ENCODE assay signal across 15 cellular contexts in the genomic region with DNA sequence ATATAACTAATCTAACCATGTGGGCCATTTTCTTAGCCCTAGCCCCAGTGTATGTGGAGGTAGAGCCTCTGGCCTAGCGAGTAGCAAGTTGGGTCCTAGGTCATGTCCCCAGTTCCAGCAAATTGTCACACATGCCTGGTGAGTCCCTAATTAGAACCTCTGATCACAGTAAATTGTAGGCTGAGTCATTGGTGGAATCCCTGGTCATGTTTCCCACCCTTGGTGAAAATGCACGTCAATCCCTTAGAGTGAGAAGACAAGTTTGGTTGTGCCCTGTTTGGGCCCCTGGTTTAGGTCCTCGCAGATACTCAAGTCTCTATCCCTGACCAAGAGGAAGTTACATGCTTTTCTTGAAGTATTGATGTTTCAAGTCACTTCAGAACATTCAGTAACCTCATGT.
"Had no signal": no experiment of that assay in that cellular context is flagged by ENCODE, and none has a peak within 500 bp of the region (broad histone marks: within the 10 kb centered on the region; RNA-seq: fewer than 3 reads in every experiment).

No MANE protein-coding gene starts in this region.

- H3K27ac Mint-ChIP-seq: T-helper 2 cell treated with Interferon-gamma antibody and Interleukin-4, amounts not matched to agents 5 μg/mL and 100 μg/mL, for 36 hours had no signal

- ATAC-seq: body of pancreas, right lobe of liver, upper lobe of right lung had no signal

- H3K4me3 Mint-ChIP-seq: T-helper 2 cell treated with Interferon-gamma antibody and Interleukin-4, amounts not matched to agents 5 μg/mL and 100 μg/mL, for 36 hours had no signal

- DNase-seq: activated CD8-positive, alpha-beta memory T cell treated with anti-CD3 and anti-CD28 coated beads for 24 hours; activated effector memory CD4-positive, alpha-beta T cell treated with anti-CD3 and anti-CD28 coated beads, Interleukin-2, amount 50 U/mL, for 16 hours; adrenal gland; body of pancreas; central memory CD4-positive, alpha-beta T cell; erythroblast; kidney glomerular epithelial cell; occipital lobe; right lobe of liver; SIG-M5; spleen; stimulated activated CD4-positive, alpha-beta T cell treated with anti-CD3 and anti-CD28 coated beads, Interleukin-1b, Interleukin-23, amount 100 ng/mL, for 48 hours; stimulated activated naive CD4-positive, alpha-beta T cell; upper lobe of right lung had no signal
